In the genomic region with DNA sequence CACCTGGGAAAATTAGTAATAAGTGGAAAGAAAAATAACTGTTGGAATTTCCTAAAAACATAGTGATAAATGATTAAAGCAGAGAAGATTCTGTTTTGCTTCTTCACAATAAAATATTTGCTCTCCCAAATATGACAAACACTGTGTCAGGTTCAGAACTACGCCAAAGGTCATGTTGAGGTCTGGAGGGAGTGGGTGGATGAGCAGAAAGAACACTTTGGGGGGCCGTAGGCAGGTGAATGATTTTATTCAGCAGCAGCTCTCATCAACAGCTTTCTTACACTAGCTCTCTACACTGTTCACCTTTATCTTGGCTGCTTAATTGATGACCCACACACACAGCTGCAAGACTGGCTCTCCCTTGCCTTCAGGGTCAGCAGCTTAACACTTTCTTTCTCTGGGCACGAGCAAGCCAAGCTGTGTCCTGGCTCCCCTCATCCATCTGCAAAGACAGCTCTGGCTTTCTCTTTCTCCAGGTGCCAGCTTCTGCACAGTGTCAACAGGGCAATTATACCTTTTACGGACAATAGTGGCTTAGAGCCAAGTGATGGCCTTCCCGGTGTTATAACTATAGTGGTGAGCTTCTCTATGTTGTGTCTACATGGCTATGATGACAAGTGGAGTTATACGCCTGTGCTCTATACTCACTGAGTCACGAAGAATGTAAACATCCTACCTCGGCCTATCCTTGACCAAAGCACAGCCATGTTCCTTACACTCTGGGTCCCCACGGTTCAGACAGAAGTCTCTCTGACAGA, we compare ENCODE assay signal across 28 cellular contexts. TPM values are rescaled to one million over a fixed set of nuclear protein-coding genes. Genes with fewer than 3 reads are reported as not detected.
DNase-seq lines count a peak whose midpoint lies in the region; TF ChIP-seq lines count a peak whose summit lies in the region.
"Had no signal": no experiment of that assay in that cellular context is flagged by ENCODE, and none has a peak within 500 bp of the region (broad histone marks: within the 10 kb centered on the region; RNA-seq: fewer than 3 reads in every experiment).

No MANE protein-coding gene starts in this region.

- peak; percentile 49 for DNase-seq in NCI-H510A treated with DMSO at 0.1 percent for 48 hours (lab: John Stamatoyannopoulos, UW)
- no peak for DNase-seq in NCI-H510A (lab: John Stamatoyannopoulos, UW)
- peak; percentile 50 for DNase-seq in DMS53 (lab: John Stamatoyannopoulos, UW)
- peak; percentile 1 for DNase-seq in SHP77 treated with DMSO at 0.1 percent for 48 hours (lab: John Stamatoyannopoulos, UW)
- DNase-seq in neural progenitor cell (ENCODE audit: low spot score) = no peak
- no peak for DNase-seq in GM20000 (ENCODE audit: low spot score)
- DNase-seq in anterior cingulate cortex (lab: John Stamatoyannopoulos, UW) = no peak
- DNase-seq in vagina (ENCODE audit: extremely low spot score in 2 of 2) = no peak
- DNase-seq: activated effector memory CD4-positive, alpha-beta T cell treated with anti-CD3 and anti-CD28 coated beads, Interleukin-2, amount 50 U/mL, for 16 hours; DMS79; head of caudate nucleus; lower lobe of right lung; mucosa of descending colon; NCI-H187 treated with DMSO at 0.1 percent for 48 hours; NCI-H446 treated with DMSO at 0.1 percent for 48 hours; right lobe of liver; trophoblast cell had no signal

- intact Hi-C loops in vagina (cut with DNase I) = no loop called here

- H3K27ac Mint-ChIP-seq in neural progenitor cell = no peak overlapping the region
- H3K27ac Mint-ChIP-seq: activated CD4-positive, alpha-beta T cell treated with anti-CD3 and anti-CD28 coated beads for 36 hours; B cell; brain had no signal

- no peak overlapping the region for H3K9ac ChIP-seq in neural progenitor cell

- no peak for TF ChIP-seq CTCF in neural progenitor cell (IDR thresholded peaks at IDR 0.05)
- no peak for TF ChIP-seq CTCF in GM20000 (IDR thresholded peaks at IDR 0.05; ENCODE audit: extremely low read depth, missing control alignments)
- TF ChIP-seq CTCF in vagina (IDR thresholded peaks at IDR 0.05) = no peak

- peak overlapping the region; percentile 5 for H3K4me3 Mint-ChIP-seq in neural progenitor cell
- H3K4me3 Mint-ChIP-seq: activated CD4-positive, alpha-beta T cell treated with anti-CD3 and anti-CD28 coated beads for 36 hours; B cell; brain; neural crest cell had no signal

- H3K27me3 Mint-ChIP-seq in neural progenitor cell (ENCODE audit: insufficient read depth, low read depth) = peaks cover 8% of the 10 kb centered on the region

- no peaks in the 10 kb centered on the region for H3F3A ChIP-seq in neural progenitor cell (ENCODE audit: low read depth)

- no peaks in the 10 kb centered on the region for H3K36me3 Mint-ChIP-seq in neural progenitor cell
- H3K36me3 Mint-ChIP-seq: brain had no signal

- no peaks in the 10 kb centered on the region for H3K4me1 ChIP-seq in neural progenitor cell
- H3K4me1 ChIP-seq in vagina = no peaks in the 10 kb centered on the region
- H3K4me1 ChIP-seq: A549, lower lobe of right lung, right lobe of liver had no signal

- H3K4me3 ChIP-seq in neural progenitor cell = no peak overlapping the region
- no peak overlapping the region for H3K4me3 ChIP-seq in vagina
- H3K4me3 ChIP-seq: A549, lower lobe of right lung, mucosa of descending colon, right lobe of liver had no signal

- H3K4me2 ChIP-seq in neural progenitor cell = no peak overlapping the region
- H3K4me2 ChIP-seq: A549 had no signal

- H3K27ac ChIP-seq in neural progenitor cell = no peak overlapping the region
- H3K27ac ChIP-seq in vagina = no peak overlapping the region
- H3K27ac ChIP-seq: A549, lower lobe of right lung, right lobe of liver had no signal

- H3K36me3 ChIP-seq in neural progenitor cell (no peaks in the 10 kb centered on the region), vagina (no peaks in the 10 kb centered on the region)
- H3K36me3 ChIP-seq: lower lobe of right lung, right lobe of liver had no signal

- H3K79me2 ChIP-seq in neural progenitor cell (ENCODE audit: low read depth) = no peaks in the 10 kb centered on the region

- H3K9me3 ChIP-seq in neural progenitor cell (ENCODE audit: low read depth) = no peaks in the 10 kb centered on the region
- no peaks in the 10 kb centered on the region for H3K9me3 ChIP-seq in vagina
- H3K9me3 ChIP-seq: A549, lower lobe of right lung, mucosa of descending colon, right lobe of liver had no signal

- H4K20me1 ChIP-seq in neural progenitor cell (ENCODE audit: low read depth) = no peaks in the 10 kb centered on the region

- H3K27me3 ChIP-seq in neural progenitor cell (no peaks in the 10 kb centered on the region), vagina (no peaks in the 10 kb centered on the region)
- H3K27me3 ChIP-seq: right lobe of liver had no signal

- no peak overlapping the region for H2AFZ ChIP-seq in neural progenitor cell (replicated peaks)

- H3K4me1 Mint-ChIP-seq in neural progenitor cell = peaks cover 7% of the 10 kb centered on the region
- H3K4me1 Mint-ChIP-seq: B cell, brain, neural crest cell had no signal

- no peak for TF ChIP-seq POLR2A in vagina (IDR thresholded peaks at IDR 0.05)

- H3K9me3 Mint-ChIP-seq in neural progenitor cell = no peaks in the 10 kb centered on the region
- H3K9me3 Mint-ChIP-seq: brain, neural crest cell had no signal

RNA-seq across cellular contexts. Expression of a gene that starts 18.9 kb away (rescaled TPM):
- total RNA-seq in neural progenitor cell (ENCODE audit: low replicate concordance) = 84.3 and 132 TPM in 2 replicates
- total RNA-seq in vagina = 22.1 TPM
- total RNA-seq: activated CD4-positive, alpha-beta T cell treated with anti-CD3 and anti-CD28 coated beads for 36 hours; B cell; T-helper 1 cell treated with Interleukin-12 subunit alpha and Interleukin-12 subunit beta and Interleukin-4 antibody, amounts not matched to agents 30 ng/mL and 1 ng/mL, for 36 hours had no signal

RNA-seq across cellular contexts. Expression of a gene that starts 31.9 kb away (rescaled TPM):
- not detected in 2 replicates for total RNA-seq in neural progenitor cell (ENCODE audit: low replicate concordance)
- total RNA-seq in vagina = not detected
- total RNA-seq: activated CD4-positive, alpha-beta T cell treated with anti-CD3 and anti-CD28 coated beads for 36 hours; B cell; chondrocyte; fibroblast of villous mesenchyme; kidney epithelial cell; mucosa of descending colon; neural crest cell; right lobe of liver; RPMI7951 had no signal

RNA-seq across cellular contexts. Expression of a gene that starts 38.6 kb away (rescaled TPM):
- total RNA-seq in neural progenitor cell (ENCODE audit: low replicate concordance) (not detected in 2 replicates), vagina (1.2 TPM)
- total RNA-seq: B cell, chondrocyte, fibroblast of villous mesenchyme, kidney epithelial cell, neural crest cell, RPMI7951, SK-MEL-5 had no signal

Comparison
In these comparisons a context has a peak if more than half of its experiments do, and no peak if none do; other contexts are left out.
1. DNase-seq: peak in NCI-H510A treated with DMSO at 0.1 percent for 48 hours (single experiment), DMS53 (single experiment) and SHP77 treated with DMSO at 0.1 percent for 48 hours (single experiment); none in NCI-H510A (single experiment), neural progenitor cell (single experiment), GM20000 (single experiment), anterior cingulate cortex (0 of 58) and vagina (0 of 2).